ENCODE assay signal across 33 cellular contexts in genomic region chr3:148420251-148420650, GRCh38.
"Had no signal": no experiment of that assay in that cellular context is flagged by ENCODE, and none has a peak within 500 bp of the region (broad histone marks: within the 10 kb centered on the region; RNA-seq: fewer than 3 reads in every experiment).

No MANE protein-coding gene starts in this region.

- H3K36me3 Mint-ChIP-seq: activated naive CD4-positive, alpha-beta T cell treated with anti-CD3 and anti-CD28 coated beads, Interleukin-2, amount 50 U/mL, for 72 hours had no signal

- H3K27me3 ChIP-seq: adrenal gland, body of pancreas, breast epithelium, SJSA1 had no signal

- DNase-seq: activated CD4-positive, alpha-beta T cell treated with anti-CD3 and anti-CD28 coated beads for 36 hours; activated CD4-positive, alpha-beta T cell treated with anti-CD3 and anti-CD28 coated beads, Interleukin-2, amount 10 ng/mL, durations not matched to agents 7 days and 5 days; activated CD4-positive, alpha-beta T cell treated with anti-CD3 and anti-CD28 coated beads, Interleukin-2, amount 50 U/mL, for 48 hours; activated CD8-positive, alpha-beta T cell treated with anti-CD3 and anti-CD28 coated beads, Interleukin-2, amount 10 ng/mL, durations not matched to agents 7 days and 5 days; activated gamma-delta T cell; activated naive CD4-positive, alpha-beta T cell treated with anti-CD3 and anti-CD28 coated beads for 36 hours; activated T-cell treated with anti-CD3 and anti-CD28 coated beads, Interleukin-2, amount 50 U/mL, for 24 hours; adrenal gland; body of pancreas; MM.1S; MV-4-11; NCI-H1092; NCI-H1417 treated with DMSO at 0.1 percent for 48 hours; NCI-H187 treated with DMSO at 0.1 percent for 48 hours; NCI-H2081; NCI-H2171; NCI-H2227 treated with DMSO at 0.1 percent for 48 hours; NCI-H446 treated with DMSO at 0.1 percent for 48 hours; NCI-H524; NCI-H69; NCI-H82; RPMI8226; SHP77 treated with DMSO at 0.1 percent for 48 hours; SK-N-SH had no signal

- H3K9me3 Mint-ChIP-seq: activated CD4-positive, alpha-beta T cell treated with anti-CD3 and anti-CD28 coated beads, Interleukin-2, amount 10 ng/mL, durations not matched to agents 7 days and 5 days; activated T-cell treated with anti-CD3 and anti-CD28 coated beads, Interleukin-2, amount 50 U/mL, for 24 hours; T-helper 1 cell treated with Interleukin-12 subunit alpha and Interleukin-12 subunit beta and Interleukin-4 antibody, amounts not matched to agents 30 μg/mL and 1 μg/mL, for 36 hours had no signal

- H3K4me1 ChIP-seq: adrenal gland, body of pancreas, breast epithelium, SJSA1 had no signal

- H3K9ac ChIP-seq: KMS-11, SK-N-SH had no signal

- H3K9me3 ChIP-seq: adrenal gland, body of pancreas, breast epithelium, SJSA1, SK-N-SH had no signal

- ATAC-seq: activated CD4-positive, alpha-beta T cell treated with anti-CD3 and anti-CD28 coated beads for 36 hours; activated CD4-positive, CD25-positive, alpha-beta regulatory T cell treated with anti-CD3 and anti-CD28 coated beads, Interleukin-2, amount 50 U/mL, for 24 hours; activated CD8-positive, alpha-beta T cell treated with anti-CD3 and anti-CD28 coated beads, Interleukin-2, amount 10 ng/mL, durations not matched to agents 7 days and 5 days; activated naive CD4-positive, alpha-beta T cell treated with anti-CD3 and anti-CD28 coated beads, Interleukin-2, amount 50 U/mL, for 72 hours; body of pancreas; Panc1 had no signal

- H3K4me3 Mint-ChIP-seq: activated CD4-positive, alpha-beta T cell treated with anti-CD3 and anti-CD28 coated beads for 36 hours; activated CD4-positive, alpha-beta T cell treated with anti-CD3 and anti-CD28 coated beads, Interleukin-2, amount 10 ng/mL, durations not matched to agents 7 days and 5 days; activated CD8-positive, alpha-beta T cell treated with anti-CD3 and anti-CD28 coated beads, Interleukin-2, amount 10 ng/mL, durations not matched to agents 7 days and 5 days; activated naive CD4-positive, alpha-beta T cell treated with anti-CD3 and anti-CD28 coated beads for 36 hours; activated T-cell treated with anti-CD3 and anti-CD28 coated beads, Interleukin-2, amount 50 U/mL, for 24 hours; T-helper 1 cell treated with Interleukin-12 subunit alpha and Interleukin-12 subunit beta and Interleukin-4 antibody, amounts not matched to agents 30 μg/mL and 1 μg/mL, for 36 hours; T-helper 2 cell treated with Interferon-gamma antibody and Interleukin-4, amounts not matched to agents 5 μg/mL and 100 μg/mL, for 36 hours had no signal

- H3K27me3 Mint-ChIP-seq: activated CD4-positive, alpha-beta T cell treated with anti-CD3 and anti-CD28 coated beads for 36 hours; activated CD4-positive, alpha-beta T cell treated with anti-CD3 and anti-CD28 coated beads, Interleukin-2, amount 10 ng/mL, durations not matched to agents 7 days and 5 days; activated T-cell treated with anti-CD3 and anti-CD28 coated beads, Interleukin-2, amount 50 U/mL, for 24 hours had no signal

- H3K4me3 ChIP-seq: adrenal gland, body of pancreas, breast epithelium, SJSA1 had no signal

- H3K27ac Mint-ChIP-seq: activated CD4-positive, alpha-beta T cell treated with anti-CD3 and anti-CD28 coated beads for 36 hours; activated CD4-positive, alpha-beta T cell treated with anti-CD3 and anti-CD28 coated beads, Interleukin-2, amount 10 ng/mL, durations not matched to agents 7 days and 5 days; activated CD8-positive, alpha-beta T cell treated with anti-CD3 and anti-CD28 coated beads, Interleukin-2, amount 10 ng/mL, durations not matched to agents 7 days and 5 days; activated naive CD4-positive, alpha-beta T cell treated with anti-CD3 and anti-CD28 coated beads for 36 hours; activated naive CD4-positive, alpha-beta T cell treated with anti-CD3 and anti-CD28 coated beads, Interleukin-2, amount 50 U/mL, for 72 hours; activated T-cell treated with anti-CD3 and anti-CD28 coated beads, Interleukin-2, amount 50 U/mL, for 24 hours; activated T-helper 2 cell treated with anti-CD3 and anti-CD28 coated beads, Interferon-gamma antibody, Interleukin-2, Interleukin-4, amounts not matched to agents 10 μg/mL and 5 μg/mL and 100 μg/mL, durations not matched to agents 14 hours and 24 hours and 36 hours; T-helper 1 cell treated with Interleukin-12 subunit alpha and Interleukin-12 subunit beta and Interleukin-4 antibody, amounts not matched to agents 30 μg/mL and 1 μg/mL, for 36 hours; T-helper 2 cell treated with Interferon-gamma antibody and Interleukin-4, amounts not matched to agents 5 μg/mL and 100 μg/mL, for 36 hours had no signal

- H3K4me1 Mint-ChIP-seq: activated CD4-positive, alpha-beta T cell treated with anti-CD3 and anti-CD28 coated beads for 36 hours; activated CD4-positive, alpha-beta T cell treated with anti-CD3 and anti-CD28 coated beads, Interleukin-2, amount 10 ng/mL, durations not matched to agents 7 days and 5 days had no signal

- H3K27ac ChIP-seq: adrenal gland, body of pancreas, breast epithelium, KMS-11, SJSA1 had no signal

- H3K4me2 ChIP-seq: KMS-11, SK-N-SH had no signal

- H3K36me3 ChIP-seq: adrenal gland, breast epithelium, SJSA1 had no signal
